26 cellular contexts compared by ENCODE assay signal in genomic region chr6:8237668-8238067, GRCh38.
"Had no signal": no experiment of that assay in that cellular context is flagged by ENCODE, and none has a peak within 500 bp of the region (broad histone marks: within the 10 kb centered on the region; RNA-seq: fewer than 3 reads in every experiment).

No MANE protein-coding gene starts in this region.

- H3K4me3 Mint-ChIP-seq: dendritic cell treated with granulocyte-macrophage colony-stimulating factor and Interleukin-4, amounts not matched to agents 40 ng/mL and 50 ng/mL, for 4 days; endodermal cell; memory B cell; naive thymus-derived CD4-positive, alpha-beta T cell; nephron progenitor cell; stimulated activated effector memory CD8-positive, alpha-beta T cell treated with anti-CD3 and anti-CD28 coated beads, Interleukin-12 subunit alpha, Interleukin-12 subunit beta, amount 100 ng/mL, for 72 hours had no signal

- H3K9me3 ChIP-seq: gastrocnemius medialis, psoas muscle, sigmoid colon, stomach, thyroid gland had no signal

- H3K4me3 ChIP-seq: gastrocnemius medialis, hepatocyte, lung, psoas muscle, sigmoid colon, stomach, thyroid gland had no signal

- H3K27ac ChIP-seq: epithelial cell of prostate, gastrocnemius medialis, hepatocyte, psoas muscle, sigmoid colon, stomach, thyroid gland had no signal

- H3K36me3 Mint-ChIP-seq: memory B cell; naive thymus-derived CD4-positive, alpha-beta T cell; stimulated activated effector memory CD8-positive, alpha-beta T cell treated with anti-CD3 and anti-CD28 coated beads, Interleukin-12 subunit alpha, Interleukin-12 subunit beta, amount 100 ng/mL, for 72 hours had no signal

- ATAC-seq: esophagus mucosa; gastrocnemius medialis; left lobe of liver; naive thymus-derived CD4-positive, alpha-beta T cell; psoas muscle; right cardiac atrium; stimulated activated effector memory CD8-positive, alpha-beta T cell treated with anti-CD3 and anti-CD28 coated beads, Interleukin-12 subunit alpha, Interleukin-12 subunit beta, amount 100 ng/mL, for 72 hours had no signal

- H3K36me3 ChIP-seq: gastrocnemius medialis, sigmoid colon, stomach, thyroid gland had no signal

- DNase-seq: effector CD8-positive, alpha-beta T cell; endodermal cell; foreskin fibroblast; gastrocnemius medialis; head of caudate nucleus; kidney; naive thymus-derived CD4-positive, alpha-beta T cell; nephron progenitor cell; nucleus accumbens; psoas muscle; right cardiac atrium; sigmoid colon; stimulated activated CD4-positive, alpha-beta T cell treated with anti-CD3 and anti-CD28 coated beads, Interleukin-2, amount 100 ng/mL, for 24 hours; stimulated activated CD4-positive, alpha-beta T cell treated with anti-CD3 and anti-CD28 coated beads, Interleukin-4, amount 100 ng/mL, for 24 hours; stimulated activated naive CD4-positive, alpha-beta T cell treated with Interleukin-2 at 50 U/mL for 16 hours; stomach; thyroid gland; trophoblast cell had no signal

- H3K27me3 ChIP-seq: hepatocyte, sigmoid colon, thyroid gland had no signal

- H3K4me1 Mint-ChIP-seq: memory B cell; naive thymus-derived CD4-positive, alpha-beta T cell; stimulated activated effector memory CD8-positive, alpha-beta T cell treated with anti-CD3 and anti-CD28 coated beads, Interleukin-12 subunit alpha, Interleukin-12 subunit beta, amount 100 ng/mL, for 72 hours had no signal

- H3K27ac Mint-ChIP-seq: dendritic cell treated with granulocyte-macrophage colony-stimulating factor and Interleukin-4, amounts not matched to agents 40 ng/mL and 50 ng/mL, for 4 days; endodermal cell; memory B cell; naive thymus-derived CD4-positive, alpha-beta T cell; stimulated activated effector memory CD8-positive, alpha-beta T cell treated with anti-CD3 and anti-CD28 coated beads, Interleukin-12 subunit alpha, Interleukin-12 subunit beta, amount 100 ng/mL, for 72 hours had no signal

- H3K4me1 ChIP-seq: gastrocnemius medialis, psoas muscle, sigmoid colon, stomach, thyroid gland had no signal

- H3K9me3 Mint-ChIP-seq: dendritic cell treated with granulocyte-macrophage colony-stimulating factor and Interleukin-4, amounts not matched to agents 40 ng/mL and 50 ng/mL, for 4 days; endodermal cell; memory B cell; naive thymus-derived CD4-positive, alpha-beta T cell; nephron progenitor cell; stimulated activated effector memory CD8-positive, alpha-beta T cell treated with anti-CD3 and anti-CD28 coated beads, Interleukin-12 subunit alpha, Interleukin-12 subunit beta, amount 100 ng/mL, for 72 hours had no signal
